In genomic region chr17:39951924-39952664, GRCh38 we compare ENCODE assay signal across 9 cellular contexts. TPM values are rescaled to one million over a fixed set of nuclear protein-coding genes. Genes with fewer than 3 reads are reported as not detected.
A peak's percentile ranks its signal among the peaks of the same experiment; 100 is the strongest.
DNase-seq lines count a peak whose midpoint lies in the region; ATAC-seq and TF ChIP-seq lines count a peak whose summit lies in the region.
"Had no signal": no experiment of that assay in that cellular context is flagged by ENCODE, and none has a peak within 500 bp of the region (broad histone marks: within the 10 kb centered on the region; RNA-seq: fewer than 3 reads in every experiment).

No MANE protein-coding gene starts in this region.

- TF ChIP-seq CTCF in fibroblast of villous mesenchyme (IDR thresholded peaks at IDR 0.05; ENCODE audit: insufficient read depth, low read depth, low read length): no peak

- DNase-seq in fibroblast of villous mesenchyme (ENCODE audit: low read depth) (no peak), skeletal muscle cell (ENCODE audit: low read depth) (no peak), cortex of kidney (lab: John Stamatoyannopoulos, UW) (no peak), NCI-H1092 (lab: John Stamatoyannopoulos, UW) (no peak)
- no peak for DNase-seq in activated CD4-positive, alpha-beta T cell treated with anti-CD3 and anti-CD28 coated beads for 1 hour

- H3K4me3 ChIP-seq in fibroblast of villous mesenchyme (ENCODE audit: low read depth, low read length): peak overlapping the region; percentile 46
- peak overlapping the region; percentile 41 for H3K4me3 ChIP-seq in skeletal muscle cell (ENCODE audit: low read depth, low read length)

- ATAC-seq in GM19452 (IDR thresholded peaks at IDR 0.05; ENCODE audit: unreplicated experiment) (peak; percentile 21), GM18502 (IDR thresholded peaks at IDR 0.05; ENCODE audit: poor library complexity, unreplicated experiment) (no peak)

TF ChIP-seq in PFSK-1, 5 proteins besides CTCF, POLR2A, EP300 and RAD21:
- TF ChIP-seq TAF1 (IDR thresholded peaks at IDR 0.05; ENCODE audit: borderline replicate concordance, insufficient read depth, low read length) (0 out of 2 replicates have a peak, but pooled peaks have one; percentile 22), REST (IDR thresholded peaks at IDR 0.05; ENCODE audit: insufficient read depth in 1 of 2, low read depth in 2 of 2, low read length in 2 of 2) (no peak), FOXP2 (optimal IDR thresholded peaks at IDR 0.05; ENCODE audit: borderline replicate concordance, extremely low read depth, extremely low read length, insufficient read depth) (no peak), POLR2AphosphoS5 (IDR thresholded peaks at IDR 0.05; ENCODE audit: low read depth, low read length) (no peak), SIN3A (IDR thresholded peaks at IDR 0.05; ENCODE audit: borderline replicate concordance, insufficient read depth, low read length) (no peak)

RNA-seq across cellular contexts. Expression of gene GSDMA, which starts 10.7 kb away (rescaled TPM):
- not detected for polyA plus RNA-seq in PFSK-1 (2012; ENCODE audit: insufficient read length, low read depth)
- under 0.01 TPM in 1 of 2 replicates, not detected in the other for total RNA-seq in fibroblast of villous mesenchyme
- total RNA-seq: HT1080 had no signal

RNA-seq across cellular contexts. Expression of gene LRRC3C, which starts 24.6 kb away (rescaled TPM):
- not detected for polyA plus RNA-seq in PFSK-1 (2012; ENCODE audit: insufficient read length, low read depth)
- not detected in 2 replicates for total RNA-seq in fibroblast of villous mesenchyme
- total RNA-seq: HT1080 had no signal

RNA-seq across cellular contexts. Expression of gene ORMDL3, which starts 24.7 kb away (rescaled TPM):
- polyA plus RNA-seq in PFSK-1 (2012; ENCODE audit: insufficient read length, low read depth): 47.9 TPM
- 51.5 and 61.7 TPM in 2 replicates for total RNA-seq in fibroblast of villous mesenchyme

RNA-seq across cellular contexts. Expression of gene PSMD3, which starts 28.5 kb away (rescaled TPM):
- 338 TPM for polyA plus RNA-seq in PFSK-1 (2012; ENCODE audit: insufficient read length, low read depth)
- total RNA-seq in fibroblast of villous mesenchyme: 118 and 120 TPM in 2 replicates

RNA-seq across cellular contexts. Expression of gene GSDMB, which starts 33.7 kb away (rescaled TPM):
- 3.6 TPM for polyA plus RNA-seq in PFSK-1 (2012; ENCODE audit: insufficient read length, low read depth)
- total RNA-seq in fibroblast of villous mesenchyme: 5.2 and 5.8 TPM in 2 replicates
